Comparison of ENCODE assay signal across 21 cellular contexts in genomic region chr18:37368110-37368812, GRCh38.
"Had no signal": no experiment of that assay in that cellular context is flagged by ENCODE, and none has a peak within 500 bp of the region (broad histone marks: within the 10 kb centered on the region; RNA-seq: fewer than 3 reads in every experiment).

No MANE protein-coding gene starts in this region.

- H3K36me3 ChIP-seq: adrenal gland, ascending aorta, breast epithelium, right lobe of liver, transverse colon had no signal

- H3K27ac Mint-ChIP-seq: activated naive CD8-positive, alpha-beta T cell; memory B cell; natural killer cell treated with Interleukin-12 subunit alpha and Interleukin-12 subunit beta and Interleukin-15 and Interleukin-18, amount 100 ng/mL, for 72 hours; stimulated activated naive B cell treated with anti-CD40 and anti-IgM and Interleukin-4, amounts not matched to agents 10 μg/mL and 1 μg/mL and 100 μg/mL, for 72 hours had no signal

- H3K27ac ChIP-seq: adrenal gland, ascending aorta, right lobe of liver, transverse colon, VCaP had no signal

- H3K36me3 Mint-ChIP-seq: activated naive CD8-positive, alpha-beta T cell; memory B cell; natural killer cell treated with Interleukin-12 subunit alpha and Interleukin-12 subunit beta and Interleukin-15 and Interleukin-18, amount 100 ng/mL, for 72 hours; stimulated activated naive B cell treated with anti-CD40 and anti-IgM and Interleukin-4, amounts not matched to agents 10 μg/mL and 1 μg/mL and 100 μg/mL, for 72 hours had no signal

- H3K4me1 Mint-ChIP-seq: central memory CD8-positive, alpha-beta T cell; memory B cell; stimulated activated naive B cell treated with anti-CD40 and anti-IgM and Interleukin-4, amounts not matched to agents 10 μg/mL and 1 μg/mL and 100 μg/mL, for 72 hours had no signal

- H3K9me3 ChIP-seq: adrenal gland, ascending aorta, breast epithelium, right lobe of liver, transverse colon had no signal

- H3K27me3 Mint-ChIP-seq: activated naive CD8-positive, alpha-beta T cell had no signal

- H3K4me3 Mint-ChIP-seq: activated naive CD8-positive, alpha-beta T cell; central memory CD8-positive, alpha-beta T cell; memory B cell; natural killer cell treated with Interleukin-12 subunit alpha and Interleukin-12 subunit beta and Interleukin-15 and Interleukin-18, amount 100 ng/mL, for 72 hours; stimulated activated naive B cell treated with anti-CD40 and anti-IgM and Interleukin-4, amounts not matched to agents 10 μg/mL and 1 μg/mL and 100 μg/mL, for 72 hours had no signal

- H3K9me3 Mint-ChIP-seq: central memory CD8-positive, alpha-beta T cell; memory B cell; natural killer cell treated with Interleukin-12 subunit alpha and Interleukin-12 subunit beta and Interleukin-15 and Interleukin-18, amount 100 ng/mL, for 72 hours had no signal

- H3K4me3 ChIP-seq: adrenal gland, ascending aorta, breast epithelium, right lobe of liver, transverse colon had no signal

- H3K4me1 ChIP-seq: ascending aorta, right lobe of liver, transverse colon had no signal

- H3K27me3 ChIP-seq: adrenal gland, ascending aorta, breast epithelium, right lobe of liver had no signal

- DNase-seq: activated CD4-positive, alpha-beta T cell treated with anti-CD3 and anti-CD28 coated beads, Interleukin-2, amount 50 U/mL, for 1 hour; activated CD4-positive, CD25-positive, alpha-beta regulatory T cell treated with anti-CD3 and anti-CD28 coated beads, Interleukin-2, amount 50 U/mL, for 72 hours; activated gamma-delta T cell treated with Interleukin-2 at 50 U/mL for 16 hours; activated T-cell treated with anti-CD3 and anti-CD28 coated beads, Interleukin-2, amount 50 U/mL, for 1 hour; adrenal gland; effector memory CD4-positive, alpha-beta T cell; glutamatergic neuron; hypothalamus; nucleus accumbens; right lobe of liver; small intestine; stimulated activated CD4-positive, alpha-beta T cell treated with anti-CD3 and anti-CD28 coated beads, Interleukin-2, amount 100 ng/mL, for 24 hours; stimulated activated naive B cell treated with anti-CD40 and anti-IgM and Interleukin-4, amounts not matched to agents 10 μg/mL and 1 μg/mL and 100 μg/mL, for 72 hours; transverse colon had no signal
